In genomic region chr18:73045037-73045436, GRCh38 we compare ENCODE assay signal across 28 cellular contexts.
"Had no signal": no experiment of that assay in that cellular context is flagged by ENCODE, and none has a peak within 500 bp of the region (broad histone marks: within the 10 kb centered on the region; RNA-seq: fewer than 3 reads in every experiment).

No MANE protein-coding gene starts in this region.

- H3K27ac ChIP-seq: stomach, suprapubic skin, testis, thoracic aorta, thyroid gland, tibial artery, tibial nerve, transverse colon, upper lobe of left lung, upper lobe of right lung, uterus, vagina had no signal

- H3K27ac Mint-ChIP-seq: stimulated activated effector memory CD8-positive, alpha-beta T cell treated with anti-CD3 and anti-CD28 coated beads, Interleukin-12 subunit alpha, Interleukin-12 subunit beta, amount 100 ng/mL, for 72 hours; stimulated activated memory B cell treated with anti-CD40 and anti-IgM and Interleukin-4, amounts not matched to agents 10 μg/mL and 1 μg/mL and 100 μg/mL, for 72 hours; stimulated activated naive B cell treated with anti-CD40 and anti-IgM and Interleukin-4, amounts not matched to agents 10 μg/mL and 1 μg/mL and 100 μg/mL, for 72 hours; stimulated activated naive CD8-positive, alpha-beta T cell treated with anti-CD3 and anti-CD28 coated beads, Interleukin-15, Interleukin-2, amounts not matched to agents 100 ng/mL and 50 ng/mL, for 24 hours; type B pancreatic cell had no signal

- H3K36me3 ChIP-seq: stomach, suprapubic skin, thoracic aorta, thyroid gland, tibial artery, tibial nerve, transverse colon, upper lobe of left lung, upper lobe of right lung, uterus, vagina had no signal

- DNase-seq: stimulated activated CD4-positive, alpha-beta T cell treated with anti-CD3 and anti-CD28 coated beads, Interleukin-2, amount 100 ng/mL, for 48 hours; stimulated activated CD4-positive, alpha-beta T cell treated with anti-CD3 and anti-CD28 coated beads, Interleukin-4, amount 100 ng/mL, for 1 hour; stimulated activated CD4-positive, alpha-beta T cell treated with anti-CD3 and anti-CD28 coated beads, Interleukin-4, amount 100 ng/mL, for 24 hours; stimulated activated CD4-positive, alpha-beta T cell treated with anti-CD3 and anti-CD28 coated beads, Interleukin-4, amount 100 ng/mL, for 4 hours; stimulated activated CD8-positive, alpha-beta memory T cell treated with anti-CD3 and anti-CD28 coated beads, Interleukin-4, amount 100 ng/mL, for 48 hours; stimulated activated naive B cell treated with anti-CD40 and anti-IgM and Interleukin-4, amounts not matched to agents 10 μg/mL and 1 μg/mL and 100 μg/mL, for 72 hours; stimulated activated naive CD4-positive, alpha-beta T cell; stimulated activated naive CD4-positive, alpha-beta T cell treated with Interleukin-2 at 50 U/mL for 16 hours; stimulated activated naive CD8-positive, alpha-beta T cell treated with anti-CD3 and anti-CD28 coated beads, Interleukin-15, amount 100 ng/mL, for 72 hours; stimulated activated naive CD8-positive, alpha-beta T cell treated with anti-CD3 and anti-CD28 coated beads, Interleukin-15, Interleukin-2, amounts not matched to agents 100 U/mL and 50 U/mL, for 24 hours; stomach; substantia nigra; testis; thyroid gland; tibial artery; transverse colon; trophoblast cell; upper lobe of right lung; uterus had no signal

- H3K4me1 ChIP-seq: stomach, suprapubic skin, testis, thyroid gland, tibial artery, tibial nerve, transverse colon, upper lobe of left lung, upper lobe of right lung, uterus, vagina had no signal

- H3K4me3 ChIP-seq: stomach, suprapubic skin, testis, thoracic aorta, thyroid gland, tibial artery, tibial nerve, transverse colon, upper lobe of left lung, upper lobe of right lung, uterus, vagina had no signal

- H3K36me3 Mint-ChIP-seq: stimulated activated effector memory CD8-positive, alpha-beta T cell treated with anti-CD3 and anti-CD28 coated beads, Interleukin-12 subunit alpha, Interleukin-12 subunit beta, amount 100 ng/mL, for 72 hours; stimulated activated memory B cell treated with anti-CD40 and anti-IgM and Interleukin-4, amounts not matched to agents 10 μg/mL and 1 μg/mL and 100 μg/mL, for 72 hours; type B pancreatic cell had no signal

- H3K4me1 Mint-ChIP-seq: stimulated activated effector memory CD8-positive, alpha-beta T cell treated with anti-CD3 and anti-CD28 coated beads, Interleukin-12 subunit alpha, Interleukin-12 subunit beta, amount 100 ng/mL, for 72 hours; stimulated activated memory B cell treated with anti-CD40 and anti-IgM and Interleukin-4, amounts not matched to agents 10 μg/mL and 1 μg/mL and 100 μg/mL, for 72 hours; stimulated activated naive CD8-positive, alpha-beta T cell treated with anti-CD3 and anti-CD28 coated beads, Interleukin-15, amount 100 ng/mL, for 72 hours had no signal

- H3K27me3 Mint-ChIP-seq: stimulated activated memory B cell treated with anti-CD40 and anti-IgM and Interleukin-4, amounts not matched to agents 10 μg/mL and 1 μg/mL and 100 μg/mL, for 72 hours; stimulated activated naive B cell treated with anti-CD40 and anti-IgM and Interleukin-4, amounts not matched to agents 10 μg/mL and 1 μg/mL and 100 μg/mL, for 72 hours; stimulated activated naive CD8-positive, alpha-beta T cell treated with anti-CD3 and anti-CD28 coated beads, Interleukin-15, amount 100 ng/mL, for 72 hours; stimulated activated naive CD8-positive, alpha-beta T cell treated with anti-CD3 and anti-CD28 coated beads, Interleukin-15, Interleukin-2, amounts not matched to agents 100 ng/mL and 50 ng/mL, for 24 hours; type B pancreatic cell had no signal

- H3K4me3 Mint-ChIP-seq: stimulated activated effector memory CD8-positive, alpha-beta T cell treated with anti-CD3 and anti-CD28 coated beads, Interleukin-12 subunit alpha, Interleukin-12 subunit beta, amount 100 ng/mL, for 72 hours; stimulated activated memory B cell treated with anti-CD40 and anti-IgM and Interleukin-4, amounts not matched to agents 10 μg/mL and 1 μg/mL and 100 μg/mL, for 72 hours; stimulated activated naive B cell treated with anti-CD40 and anti-IgM and Interleukin-4, amounts not matched to agents 10 μg/mL and 1 μg/mL and 100 μg/mL, for 72 hours; stimulated activated naive CD8-positive, alpha-beta T cell treated with anti-CD3 and anti-CD28 coated beads, Interleukin-15, amount 100 ng/mL, for 72 hours; stimulated activated naive CD8-positive, alpha-beta T cell treated with anti-CD3 and anti-CD28 coated beads, Interleukin-15, Interleukin-2, amounts not matched to agents 100 ng/mL and 50 ng/mL, for 24 hours; type B pancreatic cell had no signal

- H3K9me3 ChIP-seq: suprapubic skin, testis, thoracic aorta, thyroid gland, upper lobe of right lung, uterus, vagina had no signal

- H3K27me3 ChIP-seq: stomach, suprapubic skin, testis, thyroid gland, tibial artery, tibial nerve, transverse colon, upper lobe of left lung, upper lobe of right lung, uterus, vagina had no signal

- H3K9me3 Mint-ChIP-seq: type B pancreatic cell had no signal
